ENCODE assay signal across 23 cellular contexts in the genomic region with DNA sequence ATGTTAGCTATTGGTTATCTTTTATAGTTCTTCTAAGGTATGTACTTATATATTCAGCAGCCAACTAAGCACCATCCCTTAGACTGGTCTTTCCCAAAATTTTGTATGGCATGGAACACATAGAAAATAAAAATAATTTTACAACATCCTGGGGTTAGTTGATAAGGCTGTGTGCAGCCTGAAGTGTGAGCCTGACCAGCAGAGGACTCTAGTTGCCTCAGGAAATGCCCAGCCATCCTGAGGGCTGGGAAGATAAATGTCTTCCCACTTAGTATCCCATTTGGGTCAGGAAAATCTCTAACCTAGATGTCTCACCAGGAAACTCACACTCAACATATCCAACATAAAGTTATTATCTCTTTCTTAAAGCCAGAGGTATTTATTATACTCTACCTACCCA.
"Had no signal": no experiment of that assay in that cellular context is flagged by ENCODE, and none has a peak within 500 bp of the region (broad histone marks: within the 10 kb centered on the region; RNA-seq: fewer than 3 reads in every experiment).

No MANE protein-coding gene starts in this region.

- ATAC-seq: T-cell had no signal

- H3K27me3 ChIP-seq: SJSA1 had no signal

- H3K9me3 Mint-ChIP-seq: T-helper 1 cell treated with Interleukin-12 subunit alpha and Interleukin-12 subunit beta and Interleukin-4 antibody, amounts not matched to agents 30 μg/mL and 1 μg/mL, for 36 hours had no signal

- H3K9ac ChIP-seq: SK-N-SH had no signal

- H3K9me3 ChIP-seq: SJSA1, SK-N-SH had no signal

- H3K36me3 Mint-ChIP-seq: T-cell had no signal

- H3K4me1 ChIP-seq: SJSA1 had no signal

- H3K27me3 Mint-ChIP-seq: T-cell had no signal

- H3K27ac Mint-ChIP-seq: T-cell; T-helper 1 cell treated with Interleukin-12 subunit alpha and Interleukin-12 subunit beta and Interleukin-4 antibody, amounts not matched to agents 30 μg/mL and 1 μg/mL, for 36 hours had no signal

- DNase-seq: KBM-7, MV-4-11, NCI-H1048, NCI-H1105, NCI-H1417, NCI-H1436 treated with DMSO at 0.1 percent for 48 hours, NCI-H187, NCI-H2029, NCI-H2081 treated with DMSO at 0.1 percent for 48 hours, NCI-H2171 treated with DMSO at 0.1 percent for 48 hours, NCI-H345, NCI-H446 treated with DMSO at 0.1 percent for 48 hours, NCI-H510A treated with DMSO at 0.1 percent for 48 hours, NCI-H526, NCI-H82, Right ventricle myocardium superior, RPMI8226, SIG-M5, SK-N-SH, SW 1271, T-cell had no signal

- H3K27ac ChIP-seq: SJSA1 had no signal

- H3K4me1 Mint-ChIP-seq: T-cell had no signal

- H3K4me2 ChIP-seq: SK-N-SH had no signal

- H3K4me3 Mint-ChIP-seq: T-cell; T-helper 1 cell treated with Interleukin-12 subunit alpha and Interleukin-12 subunit beta and Interleukin-4 antibody, amounts not matched to agents 30 μg/mL and 1 μg/mL, for 36 hours had no signal
